8 cellular contexts compared by ENCODE assay signal in the genomic region with DNA sequence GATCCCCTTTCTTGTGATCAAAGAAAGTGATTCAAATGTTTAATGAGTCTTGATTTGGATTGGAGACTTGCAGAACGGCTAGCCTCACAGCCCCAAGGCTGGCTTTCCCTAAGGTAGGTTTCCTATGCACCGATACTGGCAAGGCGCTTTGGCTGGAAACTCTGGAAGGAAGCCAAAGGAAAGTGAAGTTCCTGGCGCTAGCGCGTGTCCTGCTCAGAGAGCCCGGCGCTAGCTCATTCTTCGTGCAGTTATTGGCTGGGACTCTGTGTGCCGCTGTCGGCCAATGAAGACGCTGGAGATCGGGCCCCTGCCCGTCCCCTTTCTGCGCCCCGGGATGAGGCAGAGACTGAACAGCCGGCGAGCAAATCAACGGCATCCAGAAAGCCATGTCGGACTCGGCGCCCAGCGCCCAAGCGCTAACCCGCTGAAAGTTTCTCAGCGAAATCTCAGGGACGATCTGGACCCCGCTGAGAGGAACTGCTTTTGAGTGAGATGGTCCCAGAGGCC. TPM values are rescaled to one million over a fixed set of nuclear protein-coding genes. Genes with fewer than 3 reads are reported as not detected.
A peak's percentile ranks its signal among the peaks of the same experiment; 100 is the strongest.
DNase-seq lines count a peak whose midpoint lies in the region; ATAC-seq and TF ChIP-seq lines count a peak whose summit lies in the region.

A gene (plus strand): TSS at position 342 of the 507 bp plus-strand sequence. CDS start 151 bp downstream, at position 493.

- no peaks in the 10 kb centered on the region for H3K9me3 Mint-ChIP-seq in central memory CD8-positive, alpha-beta T cell

- H3K4me1 Mint-ChIP-seq in central memory CD8-positive, alpha-beta T cell: peaks cover 21% of the 10 kb centered on the region

- peak within 1 kb of the TSS; percentile 79 for H3K4me3 ChIP-seq in skeletal muscle satellite cell (ENCODE audit: low read length)

- peak within 1 kb of the TSS; percentile 83 for H3K9ac ChIP-seq in skeletal muscle satellite cell (ENCODE audit: low read depth, low read length)

- peak; percentile 80 for TF ChIP-seq CTCF in GM13977 (IDR thresholded peaks at IDR 0.05; ENCODE audit: extremely low read depth, insufficient read depth, missing control alignments)

- H3K36me3 ChIP-seq in skeletal muscle satellite cell (ENCODE audit: insufficient read depth, low read length): peaks cover 7% of the 10 kb centered on the region

- peak; percentile 95 for ATAC-seq in HG02610 (IDR thresholded peaks at IDR 0.05; ENCODE audit: unreplicated experiment)
- ATAC-seq in central memory CD8-positive, alpha-beta T cell (replicated peaks; ENCODE audit: extremely low read depth, poor library complexity, severe bottlenecking): no peak

- H3K4me3 Mint-ChIP-seq in central memory CD8-positive, alpha-beta T cell: peak within 1 kb of the TSS; percentile 80

- H3K27me3 Mint-ChIP-seq in central memory CD8-positive, alpha-beta T cell: peaks cover 66% of the 10 kb centered on the region

- peak within 1 kb of the TSS; percentile 93 for H3K4me2 ChIP-seq in skeletal muscle satellite cell (ENCODE audit: low read length)

- no peak within 1 kb of the TSS for H3K27ac Mint-ChIP-seq in central memory CD8-positive, alpha-beta T cell (ENCODE audit: low read depth)

- in situ Hi-C loops in GM13977 (cut with MboI; ENCODE audit: low pct_unique_long_range_greater_than_20kb, low sequenced_read_pairs, unreplicated experiment): no loop called here

- DNase-seq in GM13977 (ENCODE audit: low spot score) (peak; percentile 84), NCI-H1048 (lab: John Stamatoyannopoulos, UW) (peak; percentile 80), SW480 (ENCODE audit: low spot score) (peak; percentile 88), inferior parietal cortex (ENCODE audit: extremely low spot score) (peak; percentile 81)
- DNase-seq in central memory CD8-positive, alpha-beta T cell (ENCODE audit: low spot score in 2 of 2): no peak
- DNase-seq in effector CD4-positive, alpha-beta T cell: no peak

- no peaks in the 10 kb centered on the region for H3K9me3 ChIP-seq in skeletal muscle satellite cell (replicated peaks; ENCODE audit: low read length)

- no peaks in the 10 kb centered on the region for H3K27me3 ChIP-seq in skeletal muscle satellite cell (ENCODE audit: control insufficient read depth, insufficient read depth, low read length)

- peaks cover 36% of the 10 kb centered on the region for H3K4me1 ChIP-seq in skeletal muscle satellite cell (ENCODE audit: control insufficient read depth, insufficient read depth, low read length)

- no peaks in the 10 kb centered on the region for H3K36me3 Mint-ChIP-seq in central memory CD8-positive, alpha-beta T cell (ENCODE audit: insufficient read depth)

RNA-seq across cellular contexts. Expression of the gene that starts here (rescaled TPM):
- 30.9 and 44.6 TPM in 2 replicates for total RNA-seq in skeletal muscle satellite cell (2012; rRNA removed)

Comparison
In these comparisons a context has a peak if more than half of its experiments do, and no peak if none do; other contexts are left out.
1. DNase-seq: peak in GM13977 (single experiment), NCI-H1048 (single experiment), SW480 (single experiment) and inferior parietal cortex (single experiment); none in central memory CD8-positive, alpha-beta T cell (0 of 2) and effector CD4-positive, alpha-beta T cell (single experiment).